In genomic region chr14:72666610-72667009, GRCh38 we compare ENCODE assay signal across 13 cellular contexts.
DNase-seq lines count a peak whose midpoint lies in the region; TF ChIP-seq lines count a peak whose summit lies in the region.
"Had no signal": no experiment of that assay in that cellular context is flagged by ENCODE, and none has a peak within 500 bp of the region (broad histone marks: within the 10 kb centered on the region; RNA-seq: fewer than 3 reads in every experiment).

No MANE protein-coding gene starts in this region.

- H3K4me1 ChIP-seq in mesenchymal stem cell (ENCODE audit: control insufficient read depth, insufficient read depth, low read depth, low read length): peaks cover 11% of the 10 kb centered on the region

- no peak overlapping the region for H2BK12ac ChIP-seq in mesenchymal stem cell (ENCODE audit: low read length in 2 of 2)

- H3K36me3 ChIP-seq in mesenchymal stem cell (ENCODE audit: control insufficient read depth in 1 of 2, insufficient read depth in 2 of 2, low read depth in 1 of 2, low read length in 2 of 2): peaks cover 0 to 17% of the 10 kb centered on the region in 2 experiments

- no peaks in the 10 kb centered on the region for H3K27me3 ChIP-seq in mesenchymal stem cell (ENCODE audit: control insufficient read depth in 1 of 2, insufficient read depth in 1 of 2, low read length in 2 of 2)

- no peak overlapping the region for H2BK120ac ChIP-seq in mesenchymal stem cell (ENCODE audit: low read depth, low read length)

- H3K9me3 Mint-ChIP-seq in activated naive CD4-positive, alpha-beta T cell treated with anti-CD3 and anti-CD28 coated beads, Interleukin-2, amount 10 ng/mL, durations not matched to agents 7 days and 5 days: peaks cover 2% of the 10 kb centered on the region

- peaks cover 47% of the 10 kb centered on the region for H3K27me3 Mint-ChIP-seq in activated naive CD4-positive, alpha-beta T cell treated with anti-CD3 and anti-CD28 coated beads, Interleukin-2, amount 10 ng/mL, durations not matched to agents 7 days and 5 days
- H3K27me3 Mint-ChIP-seq: CD4-positive, CD25-positive, alpha-beta regulatory T cell had no signal

- H3K27ac Mint-ChIP-seq in activated naive CD4-positive, alpha-beta T cell treated with anti-CD3 and anti-CD28 coated beads, Interleukin-2, amount 10 ng/mL, durations not matched to agents 7 days and 5 days: no peak overlapping the region
- H3K27ac Mint-ChIP-seq: CD4-positive, CD25-positive, alpha-beta regulatory T cell had no signal

- peaks cover 17% of the 10 kb centered on the region for H3K79me1 ChIP-seq in mesenchymal stem cell (replicated peaks; ENCODE audit: low read length, poor library complexity, severe bottlenecking)

- H3K36me3 Mint-ChIP-seq in activated naive CD4-positive, alpha-beta T cell treated with anti-CD3 and anti-CD28 coated beads, Interleukin-2, amount 10 ng/mL, durations not matched to agents 7 days and 5 days: peaks cover 48% of the 10 kb centered on the region

- H4K91ac ChIP-seq in mesenchymal stem cell (ENCODE audit: low read length): no peak overlapping the region

- CTCF ChIA-PET in activated naive CD4-positive, alpha-beta T cell treated with anti-CD3 and anti-CD28 coated beads, Interleukin-2, amount 10 ng/mL, durations not matched to agents 7 days and 5 days (lab: Charles Lee): no interaction called here

- H3K9me3 ChIP-seq in mesenchymal stem cell (ENCODE audit: control insufficient read depth, low read length): no peaks in the 10 kb centered on the region

- no peak for TF ChIP-seq CTCF in AG10803 (conservative IDR thresholded peaks at IDR 0.05; ENCODE audit: low read length)
- TF ChIP-seq CTCF in cardiac fibroblast (IDR thresholded peaks at IDR 0.05; ENCODE audit: low read depth, low read length): no peak

- H3K4me3 Mint-ChIP-seq in activated naive CD4-positive, alpha-beta T cell treated with anti-CD3 and anti-CD28 coated beads, Interleukin-2, amount 10 ng/mL, durations not matched to agents 7 days and 5 days: no peak overlapping the region
- H3K4me3 Mint-ChIP-seq: CD4-positive, CD25-positive, alpha-beta regulatory T cell had no signal

- H2AK5ac ChIP-seq in mesenchymal stem cell (ENCODE audit: low read length, severe bottlenecking): peak overlapping the region; percentile 52

- H4K8ac ChIP-seq in mesenchymal stem cell (ENCODE audit: low read length): no peak overlapping the region

- H3K23ac ChIP-seq in mesenchymal stem cell (ENCODE audit: low read length in 2 of 2): no peak overlapping the region

- no peak overlapping the region for H3K18ac ChIP-seq in mesenchymal stem cell (ENCODE audit: low read depth in 1 of 2, low read length in 2 of 2)

- no peak overlapping the region for H3K4ac ChIP-seq in mesenchymal stem cell (ENCODE audit: low read depth in 1 of 2, low read length in 2 of 2)

- no peak overlapping the region for H2AFZ ChIP-seq in mesenchymal stem cell (ENCODE audit: low read depth, low read length)

- peak overlapping the region; percentile 57 for H2BK5ac ChIP-seq in mesenchymal stem cell (ENCODE audit: low read depth, low read length, poor library complexity, severe bottlenecking)

- no peak overlapping the region for H3K14ac ChIP-seq in mesenchymal stem cell (ENCODE audit: low read length in 2 of 2)

- peaks cover 15% of the 10 kb centered on the region for H3K4me1 Mint-ChIP-seq in activated naive CD4-positive, alpha-beta T cell treated with anti-CD3 and anti-CD28 coated beads, Interleukin-2, amount 10 ng/mL, durations not matched to agents 7 days and 5 days
- H3K4me1 Mint-ChIP-seq: CD4-positive, CD25-positive, alpha-beta regulatory T cell had no signal

- DNase-seq in AG10803 (ENCODE audit: low read depth) (peak; percentile 77), M059J (ENCODE audit: low read depth) (peak; percentile 97), cardiac fibroblast (ENCODE audit: low read depth in 2 of 2) (peak; percentile 50 to 83), mesenchymal stem cell (peak; percentile 42), HT-29 (ENCODE audit: low spot score) (no peak), SHP77 treated with DMSO at 0.1 percent for 48 hours (lab: John Stamatoyannopoulos, UW) (no peak)
- no peak for DNase-seq in activated effector memory CD4-positive, alpha-beta T cell treated with anti-CD3 and anti-CD28 coated beads, Interleukin-2, amount 50 U/mL, for 16 hours
- DNase-seq in activated naive CD4-positive, alpha-beta T cell treated with anti-CD3 and anti-CD28 coated beads, Interleukin-2, amount 10 ng/mL, durations not matched to agents 7 days and 5 days: no peak
- DNase-seq: amygdala; CD4-positive, CD25-positive, alpha-beta regulatory T cell; NCI-H345; stimulated activated CD4-positive, alpha-beta T cell treated with anti-CD3 and anti-CD28 coated beads, Interleukin-2, amount 100 ng/mL, for 24 hours; stimulated activated naive CD4-positive, alpha-beta T cell had no signal

- no peak overlapping the region for H3K4me2 ChIP-seq in mesenchymal stem cell (ENCODE audit: low read length, poor library complexity, severe bottlenecking)

- WGBS in mesenchymal stem cell: no CpG with 5 or more reads among the region's 1 CpG

- no peak overlapping the region for H2BK15ac ChIP-seq in mesenchymal stem cell (ENCODE audit: low read depth, poor library complexity, severe bottlenecking)

- peak overlapping the region; percentile 99 for H3K27ac ChIP-seq in mesenchymal stem cell (ENCODE audit: low read length, poor library complexity, severe bottlenecking)

- H3K9ac ChIP-seq in mesenchymal stem cell (ENCODE audit: low read length): peak overlapping the region; percentile 71

- H3K4me3 ChIP-seq in AG10803 (ENCODE audit: low read length) (no peak overlapping the region), cardiac fibroblast (replicated peaks in 1 of 2; ENCODE audit: low read depth in 2 of 2, low read length in 2 of 2) (no peak overlapping the region), mesenchymal stem cell (ENCODE audit: insufficient read depth in 1 of 2, low read depth in 1 of 2, low read length in 2 of 2) (peak overlapping the region in 1 of 2 experiments; percentile 50)

Comparison
In these comparisons a context has a peak if more than half of its experiments do, and no peak if none do; other contexts are left out.
1. DNase-seq: peak in AG10803 (single experiment), M059J (single experiment), cardiac fibroblast (2 of 2) and mesenchymal stem cell (single experiment); none in HT-29 (single experiment), SHP77 treated with DMSO at 0.1 percent for 48 hours (single experiment), activated effector memory CD4-positive, alpha-beta T cell treated with anti-CD3 and anti-CD28 coated beads, Interleukin-2, amount 50 U/mL, for 16 hours (single experiment) and activated naive CD4-positive, alpha-beta T cell treated with anti-CD3 and anti-CD28 coated beads, Interleukin-2, amount 10 ng/mL, durations not matched to agents 7 days and 5 days (single experiment).